ENCODE assay signal across 1 cellular context in genomic region chr15:41968738-41969137, GRCh38.
A peak's percentile ranks its signal among the peaks of the same experiment; 100 is the strongest.
TF ChIP-seq lines count a peak whose summit lies in the region.

No MANE protein-coding gene starts in this region.

TF ChIP-seq in K562, 482 proteins besides CTCF, POLR2A, EP300 and RAD21:
- TF ChIP-seq ZNF639 (CRISPR knock-in tag; conservative IDR thresholded peaks at IDR 0.05 in 1 of 2, IDR thresholded peaks at IDR 0.05 in 1 of 2) (no peak), CEBPB (tag; IDR thresholded peaks at IDR 0.05) (peak; percentile 22; the same call in 1 of the 2 replicates)
